Comparison of ENCODE assay signal across 8 cellular contexts in genomic region chr1:206508130-206508884, GRCh38. TPM values are rescaled to one million over a fixed set of nuclear protein-coding genes. Genes with fewer than 3 reads are reported as not detected.
DNase-seq lines count a peak whose midpoint lies in the region; ATAC-seq and TF ChIP-seq lines count a peak whose summit lies in the region.

No MANE protein-coding gene starts in this region.

- H3K36me3 Mint-ChIP-seq in CD4-positive, alpha-beta memory T cell, result peaks cover 0 to 2% of the 10 kb centered on the region in 2 donors
- no peaks in the 10 kb centered on the region for H3K36me3 Mint-ChIP-seq in osteocyte (ENCODE audit: unreplicated experiment)

- intact Hi-C loops in CD4-positive, alpha-beta memory T cell (cut with micrococcal nuclease), result no loop called here

- no peaks in the 10 kb centered on the region for H3K9me3 Mint-ChIP-seq in CD4-positive, alpha-beta memory T cell
- no peaks in the 10 kb centered on the region for H3K9me3 Mint-ChIP-seq in osteocyte (ENCODE audit: unreplicated experiment)

- peaks cover 4% of the 10 kb centered on the region for H3K27me3 ChIP-seq in CD4-positive, alpha-beta memory T cell (ENCODE audit: insufficient read depth, low read length)

- POLR2A ChIA-PET in CD4-positive, alpha-beta memory T cell (lab: Charles Lee; ENCODE audit: partially characterized antibody), result interaction anchor here (1.1 to 3.4 kb wide), 3 partner anchors 11 to 127 kb away, joined by 3 to 30 read pairs (median 20); partner anchors contain the start of genes DYRK3 and IKBKE
- POLR2A ChIA-PET in RWPE1 (lab: Yijun Ruan, JAX; ENCODE audit: low non-redundant PET), result no interaction called here

- TF ChIP-seq CTCF in RWPE1 (conservative IDR thresholded peaks at IDR 0.05; ENCODE audit: low read depth) (no peak), osteocyte (IDR thresholded peaks at IDR 0.05) (no peak)

- CTCF ChIA-PET in CD4-positive, alpha-beta memory T cell (lab: Charles Lee; ENCODE audit: partially characterized antibody), result no interaction called here
- CTCF ChIA-PET in RWPE1 (lab: Yijun Ruan, JAX), result interaction anchor here (0.7 to 2.7 kb wide), 5 partner anchors 10 to 104 kb away, joined by 3 to 9 read pairs (median 3); partner anchors contain the start of gene EIF2D

- H3K27me3 Mint-ChIP-seq in CD4-positive, alpha-beta memory T cell, result peaks cover 6 to 8% of the 10 kb centered on the region in 2 donors
- peaks cover 52% of the 10 kb centered on the region for H3K27me3 Mint-ChIP-seq in osteocyte (ENCODE audit: unreplicated experiment)

- ATAC-seq in esophagus mucosa, result peak; percentile 1
- ATAC-seq in GM18861 (IDR thresholded peaks at IDR 0.05; ENCODE audit: unreplicated experiment), result no peak
- no peak for ATAC-seq in HG03175 (IDR thresholded peaks at IDR 0.05; ENCODE audit: unreplicated experiment)

- H3K9me3 ChIP-seq in CD4-positive, alpha-beta memory T cell (ENCODE audit: control insufficient read depth in 1 of 2, low read length in 2 of 2), result no peaks in the 10 kb centered on the region

- peak overlapping the region in 4 of 7 donors; percentile 6 to 67 (median 39) for H3K27ac Mint-ChIP-seq in CD4-positive, alpha-beta memory T cell
- H3K27ac Mint-ChIP-seq in osteocyte (ENCODE audit: unreplicated experiment), result no peak overlapping the region

- DNase-seq in CD4-positive, alpha-beta memory T cell, result no peak
- DNase-seq in RWPE1 (ENCODE audit: low spot score) (no peak), osteocyte (ENCODE audit: extremely low spot score, unreplicated experiment) (no peak), NCI-H446 (lab: John Stamatoyannopoulos, UW) (no peak), anterior cingulate cortex (lab: John Stamatoyannopoulos, UW) (no peak)

- peak overlapping the region in 1 of 2 donors; percentile 58 for H3K4me3 ChIP-seq in CD4-positive, alpha-beta memory T cell (ENCODE audit: low read length in 2 of 2)

- H3K4me3 Mint-ChIP-seq in CD4-positive, alpha-beta memory T cell, result peak overlapping the region; percentile 64 to 80 (median 72)
- H3K4me3 Mint-ChIP-seq in osteocyte (ENCODE audit: unreplicated experiment), result peak overlapping the region; percentile 48

- H3K4me1 Mint-ChIP-seq in CD4-positive, alpha-beta memory T cell, result peaks cover 17 to 46% (median 33%) of the 10 kb centered on the region in 4 donors
- H3K4me1 Mint-ChIP-seq in osteocyte (ENCODE audit: unreplicated experiment), result peaks cover 18% of the 10 kb centered on the region

- no peak overlapping the region for H3K27ac ChIP-seq in CD4-positive, alpha-beta memory T cell (ENCODE audit: low read depth, low read length)
- peak overlapping the region; percentile 76 for H3K27ac ChIP-seq in RWPE1

- H3K36me3 ChIP-seq in CD4-positive, alpha-beta memory T cell (ENCODE audit: insufficient read depth, low read length), result no peaks in the 10 kb centered on the region

- H3K4me1 ChIP-seq in CD4-positive, alpha-beta memory T cell (ENCODE audit: insufficient read depth, low read length), result peaks cover 45% of the 10 kb centered on the region

RNA-seq across cellular contexts. Expression of gene RASSF5, which starts 1.0 kb away (rescaled TPM):
- total RNA-seq in CD4-positive, alpha-beta memory T cell, result 100 to 1,000 TPM; 186 to 190 TPM
- polyA plus RNA-seq in CD4-positive, alpha-beta memory T cell, result 100 to 1,000 TPM; 249 to 298 TPM
- 38.7 TPM for total RNA-seq in esophagus mucosa
- 0.34 TPM in 1 of 2 replicates, not detected in the other for total RNA-seq in osteocyte

RNA-seq across cellular contexts. Expression of gene IKBKE, which starts 38.0 kb away (rescaled TPM):
- 10 to 100 TPM; 81.8 to 92.3 TPM for total RNA-seq in CD4-positive, alpha-beta memory T cell
- polyA plus RNA-seq in CD4-positive, alpha-beta memory T cell, result 10 to 100 TPM; 46.8 to 56.3 TPM
- total RNA-seq in esophagus mucosa (14.2 TPM), osteocyte (7.5 and 8.5 TPM in 2 replicates)

Comparison
In these comparisons a context has a peak if more than half of its experiments do, and no peak if none do; other contexts are left out.
1. RNA of gene RASSF5, which starts 1.0 kb away (total RNA-seq): 186 to 190 TPM in CD4-positive, alpha-beta memory T cell and 38.7 TPM in esophagus mucosa (single experiment); 0.34 TPM in osteocyte; every median in the first group is over 10 times any median in the second.